In the genomic region with DNA sequence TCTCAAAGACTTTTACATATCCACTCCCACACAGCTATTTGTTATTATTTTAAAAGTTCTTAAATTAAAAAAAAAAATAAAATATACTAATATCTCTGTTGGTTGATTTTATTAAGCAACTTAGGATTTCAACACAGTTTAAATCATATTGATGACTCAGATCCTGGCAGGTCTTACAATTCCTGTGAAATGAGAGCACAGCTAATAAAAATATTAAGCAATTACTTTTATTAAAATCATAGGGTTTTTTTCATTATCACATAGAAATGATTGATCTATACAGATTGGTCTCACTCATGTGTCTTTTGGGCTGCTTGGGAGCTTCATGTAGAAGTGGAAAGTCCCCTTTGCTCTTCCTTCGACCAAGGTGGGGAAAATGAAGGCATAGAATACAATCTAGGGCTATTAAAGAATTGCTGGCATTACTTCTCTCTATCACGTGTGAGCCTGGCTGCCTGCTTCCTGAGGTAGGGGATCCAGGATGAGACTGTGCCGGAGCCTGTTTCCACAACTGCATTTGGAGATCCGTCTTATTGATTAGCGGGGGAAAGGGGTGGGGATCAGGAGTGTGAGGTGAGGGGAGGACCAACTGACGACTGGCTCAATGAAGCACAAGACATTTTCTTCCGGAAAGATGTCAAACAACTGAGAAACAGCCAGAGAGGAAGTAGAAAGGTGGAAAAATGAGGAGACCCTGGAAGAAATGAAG, we compare ENCODE assay signal across 9 cellular contexts.
DNase-seq lines count a peak whose midpoint lies in the region; ATAC-seq and TF ChIP-seq lines count a peak whose summit lies in the region.
"Had no signal": no experiment of that assay in that cellular context is flagged by ENCODE, and none has a peak within 500 bp of the region (broad histone marks: within the 10 kb centered on the region; RNA-seq: fewer than 3 reads in every experiment).

No MANE protein-coding gene starts in this region.

- 11 to 27% (median 19%) methylated on average over 7 of the region's 7 CpGs for WGBS in adrenal gland, 4 donors

- peak overlapping the region; percentile 76 for H3K4me2 ChIP-seq in GM23338

- H3K36me3 ChIP-seq in GM23338 (ENCODE audit: insufficient read depth) (no peaks in the 10 kb centered on the region), adrenal gland (replicated peaks in 1 of 2) (no peaks in the 10 kb centered on the region), right atrium auricular region (no peaks in the 10 kb centered on the region)

- no peaks in the 10 kb centered on the region for H3K9me3 ChIP-seq in adrenal gland (replicated peaks in 1 of 3)
- H3K9me3 ChIP-seq in right atrium auricular region = no peaks in the 10 kb centered on the region

- H3K4me3 ChIP-seq in GM23338 (peak overlapping the region; percentile 50), adrenal gland (peak overlapping the region in 2 of 4 donors; percentile 25 to 57), right atrium auricular region (peak overlapping the region; percentile 36 to 42), skeletal muscle cell (ENCODE audit: low read depth, low read length) (peak overlapping the region; percentile 43)

- H3K36me3 Mint-ChIP-seq in GM23338 (ENCODE audit: low read depth) = no peaks in the 10 kb centered on the region

- intact Hi-C loops in adrenal gland (cut with DNase I) = no loop called here

- H3K4me1 Mint-ChIP-seq in GM23338 = peaks cover 7% of the 10 kb centered on the region; the same call in 2 of the 3 replicates

- H3K79me2 ChIP-seq in GM23338 (replicated peaks; ENCODE audit: insufficient read depth) = no peaks in the 10 kb centered on the region

- H3K4me1 ChIP-seq in GM23338 (ENCODE audit: insufficient read depth) (peaks cover 11% of the 10 kb centered on the region), adrenal gland (replicated peaks in 1 of 2) (peaks cover 10 to 23% of the 10 kb centered on the region in 2 donors), right atrium auricular region (peaks cover 0 to 4% of the 10 kb centered on the region in 2 donors)

- peak; percentile 67 for ATAC-seq in GM23338

- no peaks in the 10 kb centered on the region for H3K27me3 Mint-ChIP-seq in GM23338 (ENCODE audit: insufficient read depth, low read depth, poor library complexity)
- H3K27me3 Mint-ChIP-seq: dendritic cell treated with granulocyte-macrophage colony-stimulating factor and Interleukin-4, amounts not matched to agents 40 ng/mL and 50 ng/mL, for 4 days had no signal

- H3K27me3 ChIP-seq in GM23338 (ENCODE audit: insufficient read depth) = no peaks in the 10 kb centered on the region
- no peaks in the 10 kb centered on the region for H3K27me3 ChIP-seq in adrenal gland
- H3K27me3 ChIP-seq in right atrium auricular region = no peaks in the 10 kb centered on the region

- TF ChIP-seq CTCF in GM23338 (conservative IDR thresholded peaks at IDR 0.05; ENCODE audit: low read depth in 2 of 2) (no peak), adrenal gland (IDR thresholded peaks at IDR 0.05) (no peak), right atrium auricular region (IDR thresholded peaks at IDR 0.05) (no peak)

- no peaks in the 10 kb centered on the region for H4K20me1 ChIP-seq in GM23338 (replicated peaks; ENCODE audit: insufficient read depth)

- H3K9me2 ChIP-seq in GM23338 (ENCODE audit: insufficient read depth) = no peaks in the 10 kb centered on the region

- no peak overlapping the region for H3K4me3 Mint-ChIP-seq in GM23338
- H3K4me3 Mint-ChIP-seq: dendritic cell treated with granulocyte-macrophage colony-stimulating factor and Interleukin-4, amounts not matched to agents 40 ng/mL and 50 ng/mL, for 4 days had no signal

- H3K9me3 Mint-ChIP-seq in GM23338 = no peaks in the 10 kb centered on the region
- H3K9me3 Mint-ChIP-seq: dendritic cell treated with granulocyte-macrophage colony-stimulating factor and Interleukin-4, amounts not matched to agents 40 ng/mL and 50 ng/mL, for 4 days had no signal

- DNase-seq in GM23338 (ENCODE audit: low spot score) (peak; percentile 20), adrenal gland (peak in 5 of 7 donors; percentile 43 to 55 (median 53)), right atrium auricular region (ENCODE audit: low spot score) (no peak), skeletal muscle cell (ENCODE audit: low read depth) (peak; percentile 40), globus pallidus (ENCODE audit: low spot score) (no peak), COLO668 (lab: John Stamatoyannopoulos, UW; ENCODE audit: unreplicated experiment) (no peak), DMS79 treated with DMSO at 0.1 percent for 48 hours (lab: John Stamatoyannopoulos, UW) (no peak)
- DNase-seq in activated CD4-positive, alpha-beta T cell treated with anti-CD3 and anti-CD28 coated beads, Interleukin-2, amount 50 U/mL, for 48 hours = no peak

- H2AFZ ChIP-seq in GM23338 = peak overlapping the region; percentile 84

- H3K27ac ChIP-seq in GM23338 (ENCODE audit: low read depth) = no peak overlapping the region
- peak overlapping the region; percentile 76 to 94 (median 93) for H3K27ac ChIP-seq in adrenal gland
- H3K27ac ChIP-seq in right atrium auricular region = peak overlapping the region; percentile 79 to 83

- H3K27ac Mint-ChIP-seq in GM23338 = no peak overlapping the region
- H3K27ac Mint-ChIP-seq: dendritic cell treated with granulocyte-macrophage colony-stimulating factor and Interleukin-4, amounts not matched to agents 40 ng/mL and 50 ng/mL, for 4 days had no signal

- no peak for TF ChIP-seq POLR2A in adrenal gland (IDR thresholded peaks at IDR 0.05)

- H3F3A ChIP-seq in GM23338 (replicated peaks; ENCODE audit: low read depth) = no peaks in the 10 kb centered on the region

TF ChIP-seq in GM23338, 12 proteins besides CTCF, POLR2A, EP300 and RAD21 (continues in another document):
- TF ChIP-seq EZH2 (IDR thresholded peaks at IDR 0.05; ENCODE audit: low read depth, unreplicated experiment) (no peak), ZNF114 (CRISPR knock-in tag; IDR thresholded peaks at IDR 0.05) (no peak), CREB1 (CRISPR knock-in tag; IDR thresholded peaks at IDR 0.05; ENCODE audit: low read depth) (no peak), NANOG (IDR thresholded peaks at IDR 0.05; ENCODE audit: borderline replicate concordance) (no peak), EZH2phosphoT487 (IDR thresholded peaks at IDR 0.05; ENCODE audit: unreplicated experiment) (no peak), JUNB (IDR thresholded peaks at IDR 0.05; ENCODE audit: unreplicated experiment) (no peak), STAT1 (IDR thresholded peaks at IDR 0.05; ENCODE audit: unreplicated experiment) (no peak)
- TF ChIP-seq, protein P1, sequence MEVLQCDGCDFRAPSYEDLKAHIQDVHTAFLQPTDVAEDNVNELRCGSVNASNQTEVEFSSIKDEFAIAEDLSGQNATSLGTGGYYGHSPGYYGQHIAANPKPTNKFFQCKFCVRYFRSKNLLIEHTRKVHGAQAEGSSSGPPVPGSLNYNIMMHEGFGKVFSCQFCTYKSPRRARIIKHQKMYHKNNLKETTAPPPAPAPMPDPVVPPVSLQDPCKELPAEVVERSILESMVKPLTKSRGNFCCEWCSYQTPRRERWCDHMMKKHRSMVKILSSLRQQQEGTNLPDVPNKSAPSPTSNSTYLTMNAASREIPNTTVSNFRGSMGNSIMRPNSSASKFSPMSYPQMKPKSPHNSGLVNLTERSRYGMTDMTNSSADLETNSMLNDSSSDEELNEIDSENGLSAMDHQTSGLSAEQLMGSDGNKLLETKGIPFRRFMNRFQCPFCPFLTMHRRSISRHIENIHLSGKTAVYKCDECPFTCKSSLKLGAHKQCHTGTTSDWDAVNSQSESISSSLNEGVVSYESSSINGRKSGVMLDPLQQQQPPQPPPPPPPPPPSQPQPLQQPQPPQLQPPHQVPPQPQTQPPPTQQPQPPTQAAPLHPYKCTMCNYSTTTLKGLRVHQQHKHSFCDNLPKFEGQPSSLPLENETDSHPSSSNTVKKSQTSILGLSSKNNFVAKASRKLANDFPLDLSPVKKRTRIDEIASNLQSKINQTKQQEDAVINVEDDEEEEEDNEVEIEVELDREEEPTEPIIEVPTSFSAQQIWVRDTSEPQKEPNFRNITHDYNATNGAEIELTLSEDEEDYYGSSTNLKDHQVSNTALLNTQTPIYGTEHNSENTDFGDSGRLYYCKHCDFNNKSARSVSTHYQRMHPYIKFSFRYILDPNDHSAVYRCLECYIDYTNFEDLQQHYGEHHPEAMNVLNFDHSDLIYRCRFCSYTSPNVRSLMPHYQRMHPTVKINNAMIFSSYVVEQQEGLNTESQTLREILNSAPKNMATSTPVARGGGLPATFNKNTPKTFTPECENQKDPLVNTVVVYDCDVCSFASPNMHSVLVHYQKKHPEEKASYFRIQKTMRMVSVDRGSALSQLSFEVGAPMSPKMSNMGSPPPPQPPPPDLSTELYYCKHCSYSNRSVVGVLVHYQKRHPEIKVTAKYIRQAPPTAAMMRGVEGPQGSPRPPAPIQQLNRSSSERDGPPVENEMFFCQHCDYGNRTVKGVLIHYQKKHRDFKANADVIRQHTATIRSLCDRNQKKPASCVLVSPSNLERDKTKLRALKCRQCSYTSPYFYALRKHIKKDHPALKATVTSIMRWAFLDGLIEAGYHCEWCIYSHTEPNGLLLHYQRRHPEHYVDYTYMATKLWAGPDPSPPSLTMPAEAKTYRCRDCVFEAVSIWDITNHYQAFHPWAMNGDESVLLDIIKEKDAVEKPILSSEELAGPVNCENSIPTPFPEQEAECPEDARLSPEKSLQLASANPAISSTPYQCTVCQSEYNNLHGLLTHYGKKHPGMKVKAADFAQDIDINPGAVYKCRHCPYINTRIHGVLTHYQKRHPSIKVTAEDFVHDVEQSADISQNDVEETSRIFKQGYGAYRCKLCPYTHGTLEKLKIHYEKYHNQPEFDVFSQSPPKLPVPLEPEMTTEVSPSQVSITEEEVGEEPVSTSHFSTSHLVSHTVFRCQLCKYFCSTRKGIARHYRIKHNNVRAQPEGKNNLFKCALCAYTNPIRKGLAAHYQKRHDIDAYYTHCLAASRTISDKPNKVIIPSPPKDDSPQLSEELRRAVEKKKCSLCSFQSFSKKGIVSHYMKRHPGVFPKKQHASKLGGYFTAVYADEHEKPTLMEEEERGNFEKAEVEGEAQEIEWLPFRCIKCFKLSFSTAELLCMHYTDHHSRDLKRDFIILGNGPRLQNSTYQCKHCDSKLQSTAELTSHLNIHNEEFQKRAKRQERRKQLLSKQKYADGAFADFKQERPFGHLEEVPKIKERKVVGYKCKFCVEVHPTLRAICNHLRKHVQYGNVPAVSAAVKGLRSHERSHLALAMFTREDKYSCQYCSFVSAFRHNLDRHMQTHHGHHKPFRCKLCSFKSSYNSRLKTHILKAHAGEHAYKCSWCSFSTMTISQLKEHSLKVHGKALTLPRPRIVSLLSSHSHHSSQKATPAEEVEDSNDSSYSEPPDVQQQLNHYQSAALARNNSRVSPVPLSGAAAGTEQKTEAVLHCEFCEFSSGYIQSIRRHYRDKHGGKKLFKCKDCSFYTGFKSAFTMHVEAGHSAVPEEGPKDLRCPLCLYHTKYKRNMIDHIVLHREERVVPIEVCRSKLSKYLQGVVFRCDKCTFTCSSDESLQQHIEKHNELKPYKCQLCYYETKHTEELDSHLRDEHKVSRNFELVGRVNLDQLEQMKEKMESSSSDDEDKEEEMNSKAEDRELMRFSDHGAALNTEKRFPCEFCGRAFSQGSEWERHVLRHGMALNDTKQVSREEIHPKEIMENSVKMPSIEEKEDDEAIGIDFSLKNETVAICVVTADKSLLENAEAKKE (CRISPR knock-in tag; IDR thresholded peaks at IDR 0.05) = no peak

Comparison
In these comparisons a context has a peak if more than half of its experiments do, and no peak if none do; other contexts are left out.
1. DNase-seq: peak in GM23338 (single experiment), adrenal gland (5 of 7) and skeletal muscle cell (single experiment); none in right atrium auricular region (single experiment), globus pallidus (single experiment), activated CD4-positive, alpha-beta T cell treated with anti-CD3 and anti-CD28 coated beads, Interleukin-2, amount 50 U/mL, for 48 hours (0 of 2), COLO668 (single experiment) and DMS79 treated with DMSO at 0.1 percent for 48 hours (single experiment).